Comparison of ENCODE assay signal across 1 cellular context in genomic region chr12:63945777-63946176, GRCh38.
TF ChIP-seq lines count a peak whose summit lies in the region.

No MANE protein-coding gene starts in this region.

TF ChIP-seq in GM12878, 131 proteins besides CTCF, POLR2A, EP300 and RAD21 (continued from another document):
- TF ChIP-seq SP1 (IDR thresholded peaks at IDR 0.05; ENCODE audit: low read depth, low read length) (no peak), ZNF384 (IDR thresholded peaks at IDR 0.05; ENCODE audit: borderline replicate concordance, low read depth, low read length) (no peak), ASH2L (IDR thresholded peaks at IDR 0.05; ENCODE audit: borderline replicate concordance, low read depth) (no peak), BCLAF1 (IDR thresholded peaks at IDR 0.05) (no peak)
